ENCODE assay signal across 1 cellular context in the genomic region with DNA sequence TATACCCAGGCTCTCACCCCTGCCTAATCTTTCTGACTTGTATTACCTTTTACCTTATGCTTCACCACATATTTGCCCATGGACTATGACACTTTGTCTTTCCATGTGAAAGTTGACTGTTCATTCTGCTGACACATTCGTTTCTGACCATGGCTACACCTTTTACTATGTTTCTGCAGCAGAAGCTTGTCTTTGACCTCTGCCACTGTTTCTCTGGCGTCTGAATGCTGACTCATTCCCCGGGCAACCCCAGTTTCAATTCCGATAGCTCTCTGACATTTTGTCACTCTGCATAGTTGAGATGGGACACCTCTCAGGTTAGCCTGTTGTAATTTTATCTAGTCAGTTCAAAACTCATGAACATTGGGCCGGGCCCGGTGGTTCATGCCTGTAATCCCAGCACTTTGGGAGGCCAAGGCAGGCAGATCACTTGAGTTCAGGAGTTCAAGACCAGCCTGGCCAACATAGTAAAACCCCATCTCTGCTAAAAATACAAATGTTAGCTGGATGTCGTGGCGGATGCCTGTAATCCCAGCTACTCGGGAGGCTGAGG.
TF ChIP-seq lines count a peak whose summit lies in the region.

No MANE protein-coding gene starts in this region.

TF ChIP-seq in GM12878, 131 proteins besides CTCF, POLR2A, EP300 and RAD21 (continued from another document):
- TF ChIP-seq, protein P1, sequence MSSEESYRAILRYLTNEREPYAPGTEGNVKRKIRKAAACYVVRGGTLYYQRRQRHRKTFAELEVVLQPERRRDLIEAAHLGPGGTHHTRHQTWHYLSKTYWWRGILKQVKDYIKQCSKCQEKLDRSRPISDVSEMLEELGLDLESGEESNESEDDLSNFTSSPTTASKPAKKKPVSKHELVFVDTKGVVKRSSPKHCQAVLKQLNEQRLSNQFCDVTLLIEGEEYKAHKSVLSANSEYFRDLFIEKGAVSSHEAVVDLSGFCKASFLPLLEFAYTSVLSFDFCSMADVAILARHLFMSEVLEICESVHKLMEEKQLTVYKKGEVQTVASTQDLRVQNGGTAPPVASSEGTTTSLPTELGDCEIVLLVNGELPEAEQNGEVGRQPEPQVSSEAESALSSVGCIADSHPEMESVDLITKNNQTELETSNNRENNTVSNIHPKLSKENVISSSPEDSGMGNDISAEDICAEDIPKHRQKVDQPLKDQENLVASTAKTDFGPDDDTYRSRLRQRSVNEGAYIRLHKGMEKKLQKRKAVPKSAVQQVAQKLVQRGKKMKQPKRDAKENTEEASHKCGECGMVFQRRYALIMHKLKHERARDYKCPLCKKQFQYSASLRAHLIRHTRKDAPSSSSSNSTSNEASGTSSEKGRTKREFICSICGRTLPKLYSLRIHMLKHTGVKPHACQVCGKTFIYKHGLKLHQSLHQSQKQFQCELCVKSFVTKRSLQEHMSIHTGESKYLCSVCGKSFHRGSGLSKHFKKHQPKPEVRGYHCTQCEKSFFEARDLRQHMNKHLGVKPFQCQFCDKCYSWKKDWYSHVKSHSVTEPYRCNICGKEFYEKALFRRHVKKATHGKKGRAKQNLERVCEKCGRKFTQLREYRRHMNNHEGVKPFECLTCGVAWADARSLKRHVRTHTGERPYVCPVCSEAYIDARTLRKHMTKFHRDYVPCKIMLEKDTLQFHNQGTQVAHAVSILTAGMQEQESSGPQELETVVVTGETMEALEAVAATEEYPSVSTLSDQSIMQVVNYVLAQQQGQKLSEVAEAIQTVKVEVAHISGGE (CRISPR knock-in tag; IDR thresholded peaks at IDR 0.05), result no peak
- peak; percentile 47; the same call in 1 of the 2 replicates for TF ChIP-seq SPI1 (IDR thresholded peaks at IDR 0.05; ENCODE audit: borderline replicate concordance, insufficient read depth, low read depth, low read length)
- peak; percentile 90; the same call in 1 of the 2 replicates for TF ChIP-seq BACH1 (IDR thresholded peaks at IDR 0.05; ENCODE audit: borderline replicate concordance)
